In genomic region chr20:15859061-15859460, GRCh38 we compare ENCODE assay signal across 34 cellular contexts.
"Had no signal": no experiment of that assay in that cellular context is flagged by ENCODE, and none has a peak within 500 bp of the region (broad histone marks: within the 10 kb centered on the region; RNA-seq: fewer than 3 reads in every experiment).

No MANE protein-coding gene starts in this region.

- H3K9me2 ChIP-seq: SK-N-SH had no signal

- H3K27ac Mint-ChIP-seq: activated CD4-positive, alpha-beta memory T cell treated with anti-CD3 and anti-CD28 coated beads, Interleukin-2, amount 10 ng/mL, durations not matched to agents 7 days and 5 days; activated CD4-positive, alpha-beta T cell treated with anti-CD3 and anti-CD28 coated beads for 36 hours; activated CD8-positive, alpha-beta memory T cell treated with anti-CD3 and anti-CD28 coated beads, Interleukin-2, amount 10 ng/mL, durations not matched to agents 7 days and 5 days; activated naive CD4-positive, alpha-beta T cell treated with anti-CD3 and anti-CD28 coated beads, Interleukin-2, amount 50 U/mL, for 24 hours; activated naive CD8-positive, alpha-beta T cell treated with anti-CD3 and anti-CD28 coated beads, Interleukin-2, amount 10 ng/mL, durations not matched to agents 7 days and 5 days; activated T-cell treated with anti-CD3 and anti-CD28 coated beads, Interleukin-2, amount 50 U/mL, for 72 hours; activated T-helper 17 cell treated with anti-CD3 and anti-CD28 coated beads, Interleukin-2, amount 50 U/mL, for 72 hours; T-helper 1 cell treated with Interleukin-12 subunit alpha and Interleukin-12 subunit beta and Interleukin-4 antibody, amounts not matched to agents 30 μg/mL and 1 μg/mL, for 36 hours; T-helper 2 cell treated with Interferon-gamma antibody and Interleukin-4, amounts not matched to agents 5 μg/mL and 100 μg/mL, for 36 hours had no signal

- DNase-seq: activated CD4-positive, alpha-beta memory T cell treated with anti-CD3 and anti-CD28 coated beads, Interleukin-2, amount 10 ng/mL, durations not matched to agents 7 days and 5 days; activated CD4-positive, alpha-beta T cell treated with anti-CD3 and anti-CD28 coated beads for 36 hours; activated CD8-positive, alpha-beta memory T cell treated with anti-CD3 and anti-CD28 coated beads for 24 hours; activated CD8-positive, alpha-beta memory T cell treated with anti-CD3 and anti-CD28 coated beads, Interleukin-2, amount 10 ng/mL, durations not matched to agents 7 days and 5 days; activated gamma-delta T cell; activated naive CD4-positive, alpha-beta T cell treated with Interleukin-2 at 50 U/mL for 16 hours; activated naive CD8-positive, alpha-beta T cell treated with anti-CD3 and anti-CD28 coated beads, Interleukin-2, amount 10 ng/mL, durations not matched to agents 7 days and 5 days; activated T-cell treated with anti-CD3 and anti-CD28 coated beads, Interleukin-2, amount 50 U/mL, for 1 hour; activated T-cell treated with anti-CD3 and anti-CD28 coated beads, Interleukin-2, amount 50 U/mL, for 72 hours; amygdala; KG1; MM.1S; MV-4-11; NCI-H1092; NCI-H1436 treated with DMSO at 0.1 percent for 48 hours; NCI-H1694 treated with DMSO at 0.1 percent for 48 hours; NCI-H2029; NCI-H345; NCI-H524 treated with DMSO at 0.1 percent for 48 hours; PC-3; Peyer's patch; RPMI8226; SHP77 treated with DMSO at 0.1 percent for 48 hours; SK-N-SH had no signal

- H3K36me3 Mint-ChIP-seq: activated CD8-positive, alpha-beta memory T cell treated with anti-CD3 and anti-CD28 coated beads, Interleukin-2, amount 10 ng/mL, durations not matched to agents 7 days and 5 days; activated naive CD4-positive, alpha-beta T cell treated with anti-CD3 and anti-CD28 coated beads, Interleukin-2, amount 50 U/mL, for 24 hours; activated naive CD8-positive, alpha-beta T cell treated with anti-CD3 and anti-CD28 coated beads, Interleukin-2, amount 10 ng/mL, durations not matched to agents 7 days and 5 days had no signal

- H3K27ac ChIP-seq: ascending aorta, cardiac muscle cell, Peyer's patch, SJSA1 had no signal

- H3K4me3 ChIP-seq: ascending aorta, cardiac muscle cell, Peyer's patch, SJSA1 had no signal

- H3K9ac ChIP-seq: SK-N-SH had no signal

- H3K9me3 ChIP-seq: ascending aorta, Peyer's patch, SJSA1, SK-N-SH had no signal

- H3K4me1 Mint-ChIP-seq: activated CD4-positive, alpha-beta memory T cell treated with anti-CD3 and anti-CD28 coated beads, Interleukin-2, amount 10 ng/mL, durations not matched to agents 7 days and 5 days; activated CD4-positive, alpha-beta T cell treated with anti-CD3 and anti-CD28 coated beads for 36 hours; activated CD8-positive, alpha-beta memory T cell treated with anti-CD3 and anti-CD28 coated beads, Interleukin-2, amount 10 ng/mL, durations not matched to agents 7 days and 5 days; activated naive CD4-positive, alpha-beta T cell treated with anti-CD3 and anti-CD28 coated beads, Interleukin-2, amount 50 U/mL, for 24 hours; activated naive CD8-positive, alpha-beta T cell treated with anti-CD3 and anti-CD28 coated beads, Interleukin-2, amount 10 ng/mL, durations not matched to agents 7 days and 5 days; activated T-helper 17 cell treated with anti-CD3 and anti-CD28 coated beads, Interleukin-2, amount 50 U/mL, for 72 hours; central memory CD8-positive, alpha-beta T cell had no signal

- H3K4me1 ChIP-seq: ascending aorta, Peyer's patch, SJSA1 had no signal

- H3K36me3 ChIP-seq: ascending aorta, cardiac muscle cell, Peyer's patch, SJSA1 had no signal

- FAIRE-seq: TTC549 had no signal

- H3K27me3 Mint-ChIP-seq: activated CD4-positive, alpha-beta memory T cell treated with anti-CD3 and anti-CD28 coated beads, Interleukin-2, amount 10 ng/mL, durations not matched to agents 7 days and 5 days; activated CD4-positive, alpha-beta T cell treated with anti-CD3 and anti-CD28 coated beads for 36 hours; activated CD8-positive, alpha-beta memory T cell treated with anti-CD3 and anti-CD28 coated beads, Interleukin-2, amount 10 ng/mL, durations not matched to agents 7 days and 5 days; activated naive CD4-positive, alpha-beta T cell treated with anti-CD3 and anti-CD28 coated beads, Interleukin-2, amount 50 U/mL, for 24 hours; activated naive CD8-positive, alpha-beta T cell treated with anti-CD3 and anti-CD28 coated beads, Interleukin-2, amount 10 ng/mL, durations not matched to agents 7 days and 5 days; activated T-helper 17 cell treated with anti-CD3 and anti-CD28 coated beads, Interleukin-2, amount 50 U/mL, for 72 hours; central memory CD8-positive, alpha-beta T cell had no signal

- H3K4me3 Mint-ChIP-seq: activated CD4-positive, alpha-beta memory T cell treated with anti-CD3 and anti-CD28 coated beads, Interleukin-2, amount 10 ng/mL, durations not matched to agents 7 days and 5 days; activated CD4-positive, alpha-beta T cell treated with anti-CD3 and anti-CD28 coated beads for 36 hours; activated CD8-positive, alpha-beta memory T cell treated with anti-CD3 and anti-CD28 coated beads, Interleukin-2, amount 10 ng/mL, durations not matched to agents 7 days and 5 days; activated naive CD4-positive, alpha-beta T cell treated with anti-CD3 and anti-CD28 coated beads, Interleukin-2, amount 50 U/mL, for 24 hours; activated naive CD8-positive, alpha-beta T cell treated with anti-CD3 and anti-CD28 coated beads, Interleukin-2, amount 10 ng/mL, durations not matched to agents 7 days and 5 days; activated T-cell treated with anti-CD3 and anti-CD28 coated beads, Interleukin-2, amount 50 U/mL, for 72 hours; activated T-helper 17 cell treated with anti-CD3 and anti-CD28 coated beads, Interleukin-2, amount 50 U/mL, for 72 hours; central memory CD8-positive, alpha-beta T cell; T-helper 1 cell treated with Interleukin-12 subunit alpha and Interleukin-12 subunit beta and Interleukin-4 antibody, amounts not matched to agents 30 μg/mL and 1 μg/mL, for 36 hours; T-helper 2 cell treated with Interferon-gamma antibody and Interleukin-4, amounts not matched to agents 5 μg/mL and 100 μg/mL, for 36 hours had no signal

- H3K27me3 ChIP-seq: ascending aorta, cardiac muscle cell, Peyer's patch, SJSA1 had no signal

- ATAC-seq: activated CD4-positive, alpha-beta T cell treated with anti-CD3 and anti-CD28 coated beads for 36 hours; activated CD4-positive, CD25-positive, alpha-beta regulatory T cell treated with anti-CD3 and anti-CD28 coated beads, Interleukin-2, amount 50 U/mL, for 24 hours; activated CD8-positive, alpha-beta memory T cell treated with anti-CD3 and anti-CD28 coated beads, Interleukin-2, amount 10 ng/mL, durations not matched to agents 7 days and 5 days; activated T-cell treated with anti-CD3 and anti-CD28 coated beads, Interleukin-2, amount 50 U/mL, for 72 hours; activated T-helper 17 cell treated with anti-CD3 and anti-CD28 coated beads, Interleukin-2, amount 50 U/mL, for 72 hours; PC-3 had no signal

- H3K4me2 ChIP-seq: SK-N-SH had no signal
